In genomic region chr1:232142403-232143314, GRCh38 we compare ENCODE assay signal across 8 cellular contexts.
DNase-seq lines count a peak whose midpoint lies in the region; ATAC-seq and TF ChIP-seq lines count a peak whose summit lies in the region.

No MANE protein-coding gene starts in this region.

- DNase-seq in EL, result peak; percentile 96
- DNase-seq in amniotic epithelial cell (ENCODE audit: low read depth), result peak; percentile 73
- peak; percentile 57 for DNase-seq in Right ventricle myocardium inferior (ENCODE audit: missing footprints)
- peak; percentile 32 for DNase-seq in pulmonary artery endothelial cell (ENCODE audit: low read depth, low spot score)
- no peak for DNase-seq in Caco-2
- DNase-seq in GM10266 (ENCODE audit: extremely low spot score), result no peak

- 0 out of 2 replicates have a peak, but pooled peaks cover 7% of the 10 kb centered on the region for H3K9me3 ChIP-seq in Caco-2

- H3K36me3 ChIP-seq in Caco-2 (ENCODE audit: control insufficient read depth, insufficient read depth, low read length), result no peaks in the 10 kb centered on the region

- POLR2A ChIA-PET in Caco-2 (lab: Charles Lee), result no interaction called here

- H3K36me3 Mint-ChIP-seq in Caco-2 (ENCODE audit: insufficient read depth, unreplicated experiment), result no peaks in the 10 kb centered on the region

- no peak overlapping the region for H3K4me3 Mint-ChIP-seq in Caco-2 (ENCODE audit: unreplicated experiment)

- H3K27me3 ChIP-seq in Caco-2 (replicated peaks; ENCODE audit: control insufficient read depth, insufficient read depth, low read length), result no peaks in the 10 kb centered on the region

- no peaks in the 10 kb centered on the region for H3K9me3 Mint-ChIP-seq in Caco-2 (ENCODE audit: unreplicated experiment)

- no peak overlapping the region for H3K4me3 ChIP-seq in Caco-2 (ENCODE audit: low read depth, low read length)

- BruUV-seq in Caco-2 (replicated peaks; lab: Mats Ljungman, UMichigan), result no TSS peak

- no peak overlapping the region for H3K27ac Mint-ChIP-seq in Caco-2 (ENCODE audit: unreplicated experiment)

- TF ChIP-seq CTCF in Caco-2 (IDR thresholded peaks at IDR 0.05; ENCODE audit: insufficient read depth in 1 of 2, low read depth in 1 of 2, low read length in 1 of 2, severe bottlenecking in 1 of 2, unreplicated experiment in 1 of 2), result no peak
- TF ChIP-seq CTCF in GM10266 (IDR thresholded peaks at IDR 0.05; ENCODE audit: control insufficient read depth, insufficient read depth, low read depth, missing control alignments), result no peak

- CTCF ChIA-PET in Caco-2 (lab: Charles Lee), result no interaction called here

- no peaks in the 10 kb centered on the region for H3K27me3 Mint-ChIP-seq in Caco-2 (ENCODE audit: insufficient read depth, unreplicated experiment)

- intact Hi-C loops in Right ventricle myocardium inferior (cut with DNase I), result no loop called here
- intact Hi-C loops in Caco-2 (cut with micrococcal nuclease; ENCODE audit: unreplicated experiment), result no loop called here

- H3K4me1 Mint-ChIP-seq in Caco-2 (ENCODE audit: low read depth, unreplicated experiment), result no peaks in the 10 kb centered on the region

- no peaks in the 10 kb centered on the region for H3K4me1 ChIP-seq in Caco-2

- peak; percentile 67 for ATAC-seq in Right ventricle myocardium inferior
- ATAC-seq in GM18858 (IDR thresholded peaks at IDR 0.05; ENCODE audit: unreplicated experiment), result no peak
- no peak for ATAC-seq in HG03521 (IDR thresholded peaks at IDR 0.05; ENCODE audit: unreplicated experiment)

Comparison
In these comparisons a context has a peak if more than half of its experiments do, and no peak if none do; other contexts are left out.
1. DNase-seq: peak in EL (single experiment), amniotic epithelial cell (single experiment), Right ventricle myocardium inferior (single experiment) and pulmonary artery endothelial cell (single experiment); none in Caco-2 (0 of 2) and GM10266 (single experiment).